Comparison of ENCODE assay signal across 8 cellular contexts in the genomic region with DNA sequence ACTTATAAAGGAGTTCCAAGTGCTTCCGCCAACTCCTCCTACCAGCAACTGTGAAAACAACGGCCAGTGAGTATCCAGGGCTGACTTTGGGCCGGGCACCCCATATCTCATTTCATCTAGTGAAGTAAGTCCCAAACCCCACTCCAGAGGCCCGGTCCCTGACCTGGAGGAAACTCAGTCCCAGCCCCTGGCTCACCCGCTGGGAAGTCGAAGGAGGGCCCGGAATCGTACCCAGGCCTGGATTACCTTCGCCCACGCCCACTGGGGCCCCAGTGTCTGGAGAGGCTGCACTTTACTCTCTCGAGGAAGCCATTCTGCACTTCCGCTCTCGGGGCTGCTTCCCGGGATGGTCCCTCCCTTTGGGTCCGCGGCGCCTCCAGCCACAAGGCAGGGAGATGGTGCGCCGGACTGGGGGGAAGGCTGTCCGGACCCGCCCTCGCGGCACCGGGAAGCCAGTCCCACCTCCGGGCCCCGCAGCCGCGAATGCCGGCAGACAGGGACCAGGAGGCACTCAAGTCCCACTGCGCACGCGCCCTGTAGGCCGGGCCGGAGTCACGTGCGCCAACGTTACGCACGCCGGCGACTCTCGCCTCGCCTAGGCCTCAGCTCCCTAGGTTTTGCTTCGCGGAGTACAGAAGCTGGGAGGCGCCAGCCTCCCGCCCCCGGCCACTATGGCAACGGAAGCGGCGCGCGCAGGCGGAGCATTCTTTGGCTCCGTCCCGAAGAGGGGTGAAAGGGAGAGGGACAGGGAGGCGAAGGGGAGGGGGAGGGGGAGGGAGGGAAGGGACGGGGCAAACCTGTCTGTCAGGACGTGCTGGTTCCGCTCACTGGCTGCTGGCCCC. TPM values are rescaled to one million over a fixed set of nuclear protein-coding genes. Genes with fewer than 3 reads are reported as not detected.
DNase-seq lines count a peak whose midpoint lies in the region; ATAC-seq and TF ChIP-seq lines count a peak whose summit lies in the region.

A gene with protein sequence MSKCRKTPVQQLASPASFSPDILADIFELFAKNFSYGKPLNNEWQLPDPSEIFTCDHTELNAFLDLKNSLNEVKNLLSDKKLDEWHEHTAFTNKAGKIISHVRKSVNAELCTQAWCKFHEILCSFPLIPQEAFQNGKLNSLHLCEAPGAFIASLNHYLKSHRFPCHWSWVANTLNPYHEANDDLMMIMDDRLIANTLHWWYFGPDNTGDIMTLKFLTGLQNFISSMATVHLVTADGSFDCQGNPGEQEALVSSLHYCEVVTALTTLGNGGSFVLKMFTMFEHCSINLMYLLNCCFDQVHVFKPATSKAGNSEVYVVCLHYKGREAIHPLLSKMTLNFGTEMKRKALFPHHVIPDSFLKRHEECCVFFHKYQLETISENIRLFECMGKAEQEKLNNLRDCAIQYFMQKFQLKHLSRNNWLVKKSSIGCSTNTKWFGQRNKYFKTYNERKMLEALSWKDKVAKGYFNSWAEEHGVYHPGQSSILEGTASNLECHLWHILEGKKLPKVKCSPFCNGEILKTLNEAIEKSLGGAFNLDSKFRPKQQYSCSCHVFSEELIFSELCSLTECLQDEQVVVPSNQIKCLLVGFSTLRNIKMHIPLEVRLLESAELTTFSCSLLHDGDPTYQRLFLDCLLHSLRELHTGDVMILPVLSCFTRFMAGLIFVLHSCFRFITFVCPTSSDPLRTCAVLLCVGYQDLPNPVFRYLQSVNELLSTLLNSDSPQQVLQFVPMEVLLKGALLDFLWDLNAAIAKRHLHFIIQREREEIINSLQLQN (minus strand): TSS at position 513 of the 842 bp plus-strand sequence. CDS start 3,482 bp downstream, outside the sequence.

- peak within 1 kb of the TSS; percentile 91 for H3K27ac Mint-ChIP-seq in chondrocyte (ENCODE audit: unreplicated experiment)

- H3K27me3 Mint-ChIP-seq in chondrocyte (ENCODE audit: low read depth), result peaks cover 13% of the 10 kb centered on the region

- H3K9me3 Mint-ChIP-seq in chondrocyte (ENCODE audit: low read depth), result peaks cover 3% of the 10 kb centered on the region

- peak; percentile 95 for TF ChIP-seq POLR2A in GM19099 (IDR thresholded peaks at IDR 0.05; ENCODE audit: extremely low read depth, insufficient read length, low read depth)

- peak within 1 kb of the TSS; percentile 78 for H3K4me3 Mint-ChIP-seq in chondrocyte (ENCODE audit: unreplicated experiment)

- DNase-seq in AG20443 (ENCODE audit: low spot score) (peak; percentile 100), NCI-H510A (lab: John Stamatoyannopoulos, UW) (peak; percentile 92), chondrocyte (ENCODE audit: low spot score) (peak; percentile 99), kidney glomerular epithelial cell (lab: John Stamatoyannopoulos, UW) (peak; percentile 85)
- DNase-seq in activated CD4-positive, alpha-beta T cell treated with anti-CD3 and anti-CD28 coated beads for 24 hours (ENCODE audit: low read depth in 2 of 2), result peak; percentile 80
- DNase-seq in stimulated activated CD4-positive, alpha-beta T cell treated with anti-CD3 and anti-CD28 coated beads, Interleukin-1b, Interleukin-23, amount 100 ng/mL, for 1 hour (ENCODE audit: low read depth in 2 of 2), result peak; percentile 67 to 75

- H3K4me1 Mint-ChIP-seq in chondrocyte (ENCODE audit: low read depth), result peaks cover 11% of the 10 kb centered on the region

- peaks cover 18% of the 10 kb centered on the region for H3K36me3 Mint-ChIP-seq in chondrocyte (ENCODE audit: low read depth)

- TF ChIP-seq CTCF in chondrocyte (IDR thresholded peaks at IDR 0.05), result peak; percentile 24

- ATAC-seq in HG03432 (IDR thresholded peaks at IDR 0.05; ENCODE audit: unreplicated experiment), result peak; percentile 94

RNA-seq across cellular contexts. Expression of the gene that starts here (rescaled TPM):
- 15.4 to 17.6 TPM (median 17.2 TPM) in 3 replicates for total RNA-seq in chondrocyte

Comparison
In these comparisons a context has a peak if more than half of its experiments do, and no peak if none do; other contexts are left out.
1. Peak in every context shown above with its lines: DNase-seq and ATAC-seq.